9 cellular contexts compared by ENCODE assay signal in genomic region chr19:5687360-5688198, GRCh38. TPM values are rescaled to one million over a fixed set of nuclear protein-coding genes. Genes with fewer than 3 reads are reported as not detected.
DNase-seq lines count a peak whose midpoint lies in the region; ATAC-seq and TF ChIP-seq lines count a peak whose summit lies in the region.
"Had no signal": no experiment of that assay in that cellular context is flagged by ENCODE, and none has a peak within 500 bp of the region (broad histone marks: within the 10 kb centered on the region; RNA-seq: fewer than 3 reads in every experiment).

No MANE protein-coding gene starts in this region.

- 45 to 56% (median 47%) methylated on average over 47 to 76 of the region's 76 CpGs for WGBS in heart left ventricle, 4 donors
- WGBS in mesodermal cell (ENCODE audit: insufficient coverage in 2 of 2), 2 experiments = 75 to 89% methylated on average over 65 to 76 of the region's 76 CpGs

- peaks cover 0 to 12% (median 9%) of the 10 kb centered on the region in 9 donors for H3K36me3 ChIP-seq in heart left ventricle
- H3K36me3 ChIP-seq in brain microvascular endothelial cell (replicated peaks) = peaks cover 16% of the 10 kb centered on the region
- H3K36me3 ChIP-seq in mesodermal cell (ENCODE audit: control insufficient read depth, insufficient read depth, low read length) = peaks cover 16% of the 10 kb centered on the region
- H3K36me3 ChIP-seq in uterus = no peaks in the 10 kb centered on the region

- DNase-seq in heart left ventricle (peak in 2 of 5 donors; percentile 39 to 46), left cardiac atrium (no peak), brain microvascular endothelial cell (no peak), uterus (no peak), GM10266 (ENCODE audit: extremely low spot score) (no peak), DMS153 treated with DMSO at 0.1 percent for 48 hours (lab: John Stamatoyannopoulos, UW; ENCODE audit: unreplicated experiment) (no peak), NCI-H1105 (lab: John Stamatoyannopoulos, UW) (no peak)

- no peaks in the 10 kb centered on the region for H3K27me3 ChIP-seq in heart left ventricle
- H3K27me3 ChIP-seq in brain microvascular endothelial cell (replicated peaks) = no peaks in the 10 kb centered on the region
- H3K27me3 ChIP-seq in uterus = no peaks in the 10 kb centered on the region
- H3K27me3 ChIP-seq: right lobe of liver had no signal

- peak overlapping the region in 11 of 12 donors; percentile 43 to 83 (median 69) for H3K4me3 ChIP-seq in heart left ventricle
- H3K4me3 ChIP-seq in brain microvascular endothelial cell (ENCODE audit: low read depth, low read length) = peak overlapping the region; percentile 53
- H3K4me3 ChIP-seq in mesodermal cell (ENCODE audit: extremely low read depth, insufficient read depth, low read length, poor library complexity, severe bottlenecking) = peak overlapping the region; percentile 53
- H3K4me3 ChIP-seq in uterus = peak overlapping the region; percentile 37 to 48

- peak overlapping the region in 8 of 12 donors; percentile 21 to 87 (median 78) for H3K27ac ChIP-seq in heart left ventricle
- H3K27ac ChIP-seq in brain microvascular endothelial cell = no peak overlapping the region
- no peak overlapping the region for H3K27ac ChIP-seq in mesodermal cell (ENCODE audit: low read depth, low read length, severe bottlenecking)
- H3K27ac ChIP-seq in uterus = peak overlapping the region; percentile 56 to 78

- in situ Hi-C loops in brain microvascular endothelial cell (cut with HindIII; ENCODE audit: low pct_ligation_motif_present, low sequenced_read_pairs) = no loop called here

- TF ChIP-seq CTCF in heart left ventricle (IDR thresholded peaks at IDR 0.05) = peak in 3 of 12 donors; percentile 1 to 22 (median 3)
- no peak for TF ChIP-seq CTCF in brain microvascular endothelial cell (IDR thresholded peaks at IDR 0.05; ENCODE audit: low read depth, low read length, missing control alignments)
- TF ChIP-seq CTCF in uterus (IDR thresholded peaks at IDR 0.05) = no peak
- no peak for TF ChIP-seq CTCF in GM10266 (IDR thresholded peaks at IDR 0.05; ENCODE audit: control insufficient read depth, insufficient read depth, low read depth, missing control alignments)

- H3K4me1 ChIP-seq in heart left ventricle (peaks cover 4 to 44% (median 22%) of the 10 kb centered on the region in 12 donors), mesodermal cell (ENCODE audit: control insufficient read depth, insufficient read depth, low read length, poor library complexity, severe bottlenecking) (no peaks in the 10 kb centered on the region), uterus (peaks cover 0 to 6% of the 10 kb centered on the region in 2 donors)

- H3K9me3 ChIP-seq in heart left ventricle (no peaks in the 10 kb centered on the region), mesodermal cell (ENCODE audit: control insufficient read depth, low read length) (no peaks in the 10 kb centered on the region), uterus (no peaks in the 10 kb centered on the region)
- H3K9me3 ChIP-seq: right lobe of liver had no signal

- TF ChIP-seq POLR2A in heart left ventricle (IDR thresholded peaks at IDR 0.05) (no peak), uterus (IDR thresholded peaks at IDR 0.05) (no peak)

- intact Hi-C loops in heart left ventricle (cut with DNase I) = loop anchor here in 2 of 10 donors (10.0 kb wide), 2 partner anchors 107 to 1847 kb away; partner anchors contain the start of genes DUS3L (in 1 of the 2) and PNPLA6 (in 1 of the 2)
- intact Hi-C loops in left cardiac atrium (cut with DNase I) = no loop called here
- intact Hi-C loops in uterus (cut with DNase I; ENCODE audit: low total_unique reads) = no loop called here

- ATAC-seq in heart left ventricle (no peak), left cardiac atrium (no peak)

RNA-seq across cellular contexts. Expression of gene RPL36, which starts 2.5 kb away (rescaled TPM):
- total RNA-seq in heart left ventricle (100 to 1,000 TPM; 255 to 475 (median 365) TPM), left cardiac atrium (100 to 1,000 TPM; 500 to 504 TPM), uterus (1,000 to 10,000 TPM in 1 of 4 donors, 100 to 1,000 TPM in 3; 269 to 1,645 (median 565) TPM)
- polyA plus RNA-seq in heart left ventricle = 100 to 1,000 TPM; 851 to 981 TPM
- polyA plus RNA-seq in mesodermal cell (2013, experiment 1 of 2) = 928 TPM
- polyA plus RNA-seq in mesodermal cell (2013, experiment 2 of 2) = 834 TPM

RNA-seq across cellular contexts. Expression of gene HSD11B1L, which starts 6.8 kb away (rescaled TPM):
- total RNA-seq in heart left ventricle (10 to 100 TPM in 2 of 9 donors, 1 to 10 TPM in 7; 3.7 to 14.4 (median 5.2) TPM), left cardiac atrium (1 to 10 TPM; 4.0 to 4.4 TPM), uterus (10 to 100 TPM in 1 of 4 donors, 1 to 10 TPM in 2, under 1 TPM in 1; 0.26 to 17.8 (median 7.1) TPM)
- polyA plus RNA-seq in heart left ventricle = 1 to 10 TPM; 5.4 to 6.6 TPM
- 28.3 TPM for polyA plus RNA-seq in mesodermal cell (2013, experiment 1 of 2)
- polyA plus RNA-seq in mesodermal cell (2013, experiment 2 of 2) = 23.2 TPM

RNA-seq across cellular contexts. Expression of gene MICOS13, which starts 7.3 kb away (rescaled TPM):
- 100 to 1,000 TPM; 103 to 149 (median 123) TPM for total RNA-seq in heart left ventricle
- 100 to 1,000 TPM; 178 to 435 TPM for polyA plus RNA-seq in heart left ventricle
- 100 to 1,000 TPM; 127 to 142 TPM for total RNA-seq in left cardiac atrium
- polyA plus RNA-seq in mesodermal cell (2013, experiment 1 of 2) = 32.5 TPM
- polyA plus RNA-seq in mesodermal cell (2013, experiment 2 of 2) = 27.0 TPM
- 10 to 100 TPM in 3 of 4 donors, 1 to 10 TPM in 1; 2.8 to 36.7 (median 21.1) TPM for total RNA-seq in uterus

RNA-seq across cellular contexts. Expression of gene LONP1, which starts 32.4 kb away (rescaled TPM):
- 100 to 1,000 TPM in 2 of 9 donors, 10 to 100 TPM in 7; 61.2 to 108 (median 88.6) TPM for total RNA-seq in heart left ventricle
- 100 to 1,000 TPM in 1 of 2 donors, 10 to 100 TPM in 1; 97.6 to 123 TPM for polyA plus RNA-seq in heart left ventricle
- 10 to 100 TPM; 51.4 to 57.1 TPM for total RNA-seq in left cardiac atrium
- polyA plus RNA-seq in mesodermal cell (2013, experiment 1 of 2) = 57.1 TPM
- polyA plus RNA-seq in mesodermal cell (2013, experiment 2 of 2) = 50.6 TPM
- total RNA-seq in uterus = 100 to 1,000 TPM in 1 of 4 donors, 10 to 100 TPM in 3; 39.9 to 134 (median 44.1) TPM

RNA-seq across cellular contexts. Expression of gene CATSPERD, which starts 32.9 kb away (rescaled TPM):
- total RNA-seq in heart left ventricle (not detected), left cardiac atrium (not detected), uterus (not detected)
- not detected for polyA plus RNA-seq in heart left ventricle
- polyA plus RNA-seq in mesodermal cell (2013, experiment 1 of 2) = not detected
- not detected for polyA plus RNA-seq in mesodermal cell (2013, experiment 2 of 2)
- total RNA-seq: right lobe of liver had no signal

Comparison
In these comparisons a context has a peak if more than half of its experiments do, and no peak if none do; other contexts are left out.
1. H3K27ac ChIP-seq: peak in heart left ventricle (8 of 12) and uterus (2 of 2); none in brain microvascular endothelial cell (single experiment) and mesodermal cell (single experiment).
2. Peak in every context shown above with its lines, with median percentiles within 50 percentile points of each other: H3K4me3 ChIP-seq.